ENCODE assay signal across 14 cellular contexts in the genomic region with DNA sequence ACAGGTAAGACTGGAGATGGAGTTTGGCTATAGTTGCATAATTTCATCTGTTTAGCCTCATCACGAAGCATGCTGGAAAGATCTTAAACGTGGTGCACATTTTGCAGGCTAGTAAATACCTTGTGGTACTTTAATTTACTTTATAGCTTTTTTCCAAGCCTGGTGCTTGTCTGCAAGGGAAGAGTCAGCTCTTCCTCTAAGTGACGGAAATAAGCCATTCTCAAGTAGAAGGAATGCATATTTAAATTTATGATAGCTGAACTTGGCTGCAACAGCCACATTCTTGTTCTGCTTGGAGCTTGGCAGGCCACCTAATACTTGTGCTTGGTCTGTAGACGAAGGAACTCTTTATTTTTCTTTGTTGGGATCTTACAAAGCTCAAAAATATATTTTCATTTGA.
A peak's percentile ranks its signal among the peaks of the same experiment; 100 is the strongest.
DNase-seq lines count a peak whose midpoint lies in the region; ATAC-seq, FAIRE-seq and TF ChIP-seq lines count a peak whose summit lies in the region.
"Had no signal": no experiment of that assay in that cellular context is flagged by ENCODE, and none has a peak within 500 bp of the region (broad histone marks: within the 10 kb centered on the region; RNA-seq: fewer than 3 reads in every experiment).

No MANE protein-coding gene starts in this region.

- no peak for TF ChIP-seq CTCF in IMR-90 (conservative IDR thresholded peaks at IDR 0.05; ENCODE audit: low read depth, low read length)
- no peak for TF ChIP-seq CTCF in esophagus muscularis mucosa (IDR thresholded peaks at IDR 0.05)
- no peak for TF ChIP-seq CTCF in mesothelial cell of epicardium (IDR thresholded peaks at IDR 0.05; ENCODE audit: unreplicated experiment)
- TF ChIP-seq CTCF in tibial nerve (IDR thresholded peaks at IDR 0.05): no peak
- no peak for TF ChIP-seq CTCF in WTC11 (IDR thresholded peaks at IDR 0.05)
- no peak for TF ChIP-seq CTCF in HepG2 (CRISPR knock-in tag; IDR thresholded peaks at IDR 0.05)

- H3K79me2 ChIP-seq in HepG2 (ENCODE audit: insufficient read depth, low read length): no peaks in the 10 kb centered on the region

- peaks cover 3% of the 10 kb centered on the region; the same call in 1 of the 2 replicates for H3K9me1 ChIP-seq in IMR-90 (ENCODE audit: insufficient read depth, low read length)

- dilution Hi-C loops in IMR-90 (cut with HindIII; ENCODE audit: low sequenced_read_pairs, unreplicated experiment): no loop called here

- peak; percentile 91 for ATAC-seq in IMR-90 (ENCODE audit: low read depth)
- ATAC-seq in WTC11: no peak
- no peak for ATAC-seq in HepG2
- ATAC-seq: activated CD4-positive, CD25-positive, alpha-beta regulatory T cell treated with anti-CD3 and anti-CD28 coated beads, Interleukin-2, amount 50 U/mL, for 24 hours; activated T-cell treated with anti-CD3 and anti-CD28 coated beads, Interleukin-2, amount 50 U/mL, for 72 hours had no signal

- no peak overlapping the region for H3K4me3 Mint-ChIP-seq in mesothelial cell of epicardium
- H3K4me3 Mint-ChIP-seq in WTC11: no peak overlapping the region
- H3K4me3 Mint-ChIP-seq: activated T-cell treated with anti-CD3 and anti-CD28 coated beads, Interleukin-2, amount 50 U/mL, for 72 hours had no signal

- BruUV-seq in IMR-90 (replicated peaks; lab: Mats Ljungman, UMichigan): no TSS peak
- BruUV-seq in HepG2 (replicated peaks; lab: Mats Ljungman, UMichigan): no TSS peak

- no peak overlapping the region for H4K5ac ChIP-seq in IMR-90 (ENCODE audit: low read depth, low read length)

- DNase-seq in IMR-90 (peak; percentile 77), esophagus muscularis mucosa (ENCODE audit: extremely low spot score) (no peak), mesothelial cell of epicardium (ENCODE audit: low spot score in 2 of 2, unreplicated experiment in 2 of 2) (no peak), tibial nerve (ENCODE audit: low spot score in 2 of 2) (no peak), WTC11 (ENCODE audit: low spot score) (no peak), HepG2 (ENCODE audit: low spot score) (no peak), COLO829 (ENCODE audit: low spot score) (no peak)
- no peak for DNase-seq in stimulated activated CD4-positive, alpha-beta T cell treated with anti-CD3 and anti-CD28 coated beads, Interleukin-15, amount 100 ng/mL, for 24 hours
- DNase-seq: activated T-cell treated with anti-CD3 and anti-CD28 coated beads, Interleukin-2, amount 50 U/mL, for 72 hours; DMS53; NCI-H1092; NCI-H526 treated with DMSO at 0.1 percent for 48 hours; SHP77 treated with DMSO at 0.1 percent for 48 hours had no signal

- H3K23ac ChIP-seq in IMR-90 (ENCODE audit: low read depth, low read length): no peak overlapping the region

- peak overlapping the region; percentile 82 for H2BK5ac ChIP-seq in IMR-90 (ENCODE audit: low read depth, low read length, poor library complexity, severe bottlenecking)

- no peak overlapping the region for H3K27ac ChIP-seq in IMR-90 (ENCODE audit: insufficient read depth, low read length)
- H3K27ac ChIP-seq in esophagus muscularis mucosa (replicated peaks in 1 of 4): peak overlapping the region; percentile 66 to 80 (median 76)
- peak overlapping the region in 3 of 4 donors; percentile 2 to 71 (median 58) for H3K27ac ChIP-seq in tibial nerve
- H3K27ac ChIP-seq in HepG2 (ENCODE audit: extremely low read length, insufficient read depth, low read length): no peak overlapping the region

- TF ChIP-seq EP300 in esophagus muscularis mucosa (IDR thresholded peaks at IDR 0.05) (peak; percentile 39), tibial nerve (IDR thresholded peaks at IDR 0.05) (peak in 1 of 2 donors; percentile 26), HepG2 (IDR thresholded peaks at IDR 0.05; ENCODE audit: low read depth in 2 of 2, low read length in 2 of 2) (no peak), HepG2 (CRISPR knock-in tag; IDR thresholded peaks at IDR 0.05; ENCODE audit: borderline replicate concordance) (no peak)

- H3K36me3 ChIP-seq in IMR-90 (ENCODE audit: control insufficient read depth, insufficient read depth, low read length): no peaks in the 10 kb centered on the region
- H3K36me3 ChIP-seq in esophagus muscularis mucosa: no peaks in the 10 kb centered on the region
- no peaks in the 10 kb centered on the region for H3K36me3 ChIP-seq in tibial nerve
- H3K36me3 ChIP-seq in HepG2 (replicated peaks in 1 of 2; ENCODE audit: control insufficient read depth in 1 of 2, insufficient read depth in 2 of 2, low read length in 2 of 2): no peaks in the 10 kb centered on the region

- no peak overlapping the region for H4K8ac ChIP-seq in IMR-90 (ENCODE audit: low read depth in 2 of 2, low read length in 2 of 2)

- H2AFZ ChIP-seq in IMR-90 (replicated peaks; ENCODE audit: low read length, poor library complexity) (no peak overlapping the region), HepG2 (ENCODE audit: low read length) (no peak overlapping the region)

- H3K27ac Mint-ChIP-seq in mesothelial cell of epicardium: peak overlapping the region; percentile 85
- no peak overlapping the region for H3K27ac Mint-ChIP-seq in WTC11
- H3K27ac Mint-ChIP-seq: activated T-cell treated with anti-CD3 and anti-CD28 coated beads, Interleukin-2, amount 50 U/mL, for 72 hours had no signal

- H3K4me3 ChIP-seq in IMR-90 (ENCODE audit: insufficient read depth, low read depth, low read length) (no peak overlapping the region), esophagus muscularis mucosa (no peak overlapping the region), tibial nerve (no peak overlapping the region), HepG2 (replicated peaks in 1 of 3; ENCODE audit: insufficient read depth in 1 of 3, low read depth in 2 of 3, low read length in 3 of 3) (no peak overlapping the region)

- H3K9me3 Mint-ChIP-seq in mesothelial cell of epicardium (no peaks in the 10 kb centered on the region), WTC11 (peaks cover 6% of the 10 kb centered on the region; the same call in 1 of the 2 replicates)
- H3K9me3 Mint-ChIP-seq: activated T-cell treated with anti-CD3 and anti-CD28 coated beads, Interleukin-2, amount 50 U/mL, for 72 hours had no signal

- no peak overlapping the region for H2AK5ac ChIP-seq in IMR-90 (ENCODE audit: low read depth, low read length)

- no peak overlapping the region for H3K9ac ChIP-seq in IMR-90 (ENCODE audit: low read depth, low read length)
- H3K9ac ChIP-seq in HepG2 (ENCODE audit: insufficient read depth, low read depth, low read length): no peak overlapping the region

- H3K18ac ChIP-seq in IMR-90 (ENCODE audit: low read depth, low read length): no peak overlapping the region

- POLR2A ChIA-PET in IMR-90 (lab: Charles Lee; ENCODE audit: unreplicated experiment): no interaction called here
- POLR2A ChIA-PET in WTC11 (lab: Charles Lee): no interaction called here
- POLR2A ChIA-PET in HepG2 (lab: Yijun Ruan, JAX): no interaction called here

- H3K27me3 Mint-ChIP-seq in mesothelial cell of epicardium (ENCODE audit: low read depth) (no peaks in the 10 kb centered on the region), WTC11 (ENCODE audit: low read depth) (no peaks in the 10 kb centered on the region)

- intact Hi-C loops in IMR-90 (cut with micrococcal nuclease) (loop anchor here (2.0 kb wide), 1 partner anchor 187 kb away; a partner anchor contains a TSS), esophagus muscularis mucosa (cut with DNase I) (loop anchor here (5.0 kb wide), 1 partner anchor 190 kb away; a partner anchor contains a TSS), HepG2 (cut with micrococcal nuclease; ENCODE audit: unreplicated experiment) (no loop called here)

- H4K91ac ChIP-seq in IMR-90 (ENCODE audit: insufficient read depth, low read depth, low read length): no peak overlapping the region

- no peaks in the 10 kb centered on the region for H3K27me3 ChIP-seq in IMR-90 (ENCODE audit: control insufficient read depth, insufficient read depth, low read length)
- H3K27me3 ChIP-seq in esophagus muscularis mucosa: no peaks in the 10 kb centered on the region
- H3K27me3 ChIP-seq in tibial nerve: no peaks in the 10 kb centered on the region
- H3K27me3 ChIP-seq in HepG2 (ENCODE audit: control insufficient read depth in 1 of 2, insufficient read depth in 2 of 2, low read length in 2 of 2): no peaks in the 10 kb centered on the region; a peak in 1 of 5 replicates

- TF ChIP-seq RAD21 in IMR-90 (IDR thresholded peaks at IDR 0.05; ENCODE audit: low read length): no peak
- no peak for TF ChIP-seq RAD21 in HepG2 (CRISPR knock-in tag; IDR thresholded peaks at IDR 0.05)

- CTCF ChIA-PET in IMR-90 (lab: Yijun Ruan, JAX) (no interaction called here), WTC11 (lab: Charles Lee) (no interaction called here), HepG2 (lab: Yijun Ruan, JAX; ENCODE audit: low intra/inter-chr PET ratio, low total read pairs) (no interaction called here)

- peak overlapping the region; percentile 39; the same call in 1 of the 2 replicates for H3K4me2 ChIP-seq in IMR-90 (ENCODE audit: low read depth, low read length)
- H3K4me2 ChIP-seq in HepG2 (ENCODE audit: low read depth, low read length): no peak overlapping the region

- H3K4me1 Mint-ChIP-seq in mesothelial cell of epicardium (peaks cover 34% of the 10 kb centered on the region), WTC11 (peaks cover 28% of the 10 kb centered on the region)

- no peak overlapping the region for H3K14ac ChIP-seq in IMR-90 (replicated peaks; ENCODE audit: low read depth, low read length)

- no peaks in the 10 kb centered on the region for H3K79me1 ChIP-seq in IMR-90 (ENCODE audit: low read depth in 1 of 2, low read length in 2 of 2)

- in situ Hi-C loops in IMR-90 (cut with MboI; ENCODE audit: low sequenced_read_pairs) (no loop called here), HepG2 (cut with HindIII; ENCODE audit: extremely low pct_ligation_motif_present, low pct_unique_long_range_greater_than_20kb) (no loop called here)

- H2AK9ac ChIP-seq in IMR-90 (replicated peaks; ENCODE audit: low read depth, low read length, poor library complexity): no peak overlapping the region

- WGBS in IMR-90 (ENCODE audit: extremely low coverage in 2 of 2, insufficient read length in 1 of 2), 2 experiments: no CpG with 5 or more reads among the region's 4 CpGs
- WGBS in esophagus muscularis mucosa: 23% methylated on average over 4 of the region's 4 CpGs
- 16 to 20% methylated on average over 4 of the region's 4 CpGs for whole genome bisulfite sequencing in tibial nerve, 2 donors
- 12% methylated on average over 4 of the region's 4 CpGs for WGBS in HepG2 (ENCODE audit: low lambda C conversion rate)

- H2BK15ac ChIP-seq in IMR-90 (ENCODE audit: low read depth, low read length): no peak overlapping the region

- H3K56ac ChIP-seq in IMR-90 (ENCODE audit: extremely low read depth, insufficient read depth, low read length): no peak overlapping the region

- no peak overlapping the region for H3K4ac ChIP-seq in IMR-90 (ENCODE audit: low read depth, low read length)

- H3K4me1 ChIP-seq in IMR-90 (ENCODE audit: control insufficient read depth, insufficient read depth, low read length) (peaks cover 4% of the 10 kb centered on the region; the same call in 1 of the 2 replicates), esophagus muscularis mucosa (peaks cover 28 to 53% (median 43%) of the 10 kb centered on the region in 4 donors), tibial nerve (peaks cover 0 to 27% (median 9%) of the 10 kb centered on the region in 4 donors), HepG2 (ENCODE audit: insufficient read depth, low read length) (no peaks in the 10 kb centered on the region)

- H3K9me3 ChIP-seq in IMR-90 (ENCODE audit: control insufficient read depth, insufficient read depth, low read length) (no peaks in the 10 kb centered on the region; the same call in 1 of the 2 replicates), esophagus muscularis mucosa (no peaks in the 10 kb centered on the region), tibial nerve (no peaks in the 10 kb centered on the region), HepG2 (ENCODE audit: low read length) (no peaks in the 10 kb centered on the region)

- no peaks in the 10 kb centered on the region for H4K20me1 ChIP-seq in IMR-90 (ENCODE audit: insufficient read depth, low read length)
- H4K20me1 ChIP-seq in HepG2 (ENCODE audit: insufficient read depth, low read length): no peaks in the 10 kb centered on the region

- no peak overlapping the region for H2BK20ac ChIP-seq in IMR-90 (ENCODE audit: low read depth, low read length)

- no peak for TF ChIP-seq POLR2A in IMR-90 (IDR thresholded peaks at IDR 0.05; ENCODE audit: low read depth, low read length)
- TF ChIP-seq POLR2A in esophagus muscularis mucosa (IDR thresholded peaks at IDR 0.05; ENCODE audit: low read depth): no peak
- TF ChIP-seq POLR2A in tibial nerve (IDR thresholded peaks at IDR 0.05): no peak
- TF ChIP-seq POLR2A in HepG2 (IDR thresholded peaks at IDR 0.05; ENCODE audit: insufficient read depth in 1 of 2, low read depth in 2 of 2, low read length in 2 of 2): no peak

- H3K36me3 Mint-ChIP-seq in mesothelial cell of epicardium (no peaks in the 10 kb centered on the region), WTC11 (peaks cover 6% of the 10 kb centered on the region; the same call in 1 of the 2 replicates)

- no peak overlapping the region for H2BK120ac ChIP-seq in IMR-90 (ENCODE audit: low read depth, low read length)

- no peak for FAIRE-seq in HepG2 (lab: Jason Lieb, UNC)

Comparison
In these comparisons a context has a peak if more than half of its experiments do, and no peak if none do; other contexts are left out.
1. H3K27ac ChIP-seq: peak in esophagus muscularis mucosa (4 of 4) and tibial nerve (3 of 4); none in IMR-90 (single experiment) and HepG2 (single experiment).